In genomic region chr16:20916289-20916688, GRCh38 we compare ENCODE assay signal across 15 cellular contexts.
"Had no signal": no experiment of that assay in that cellular context is flagged by ENCODE, and none has a peak within 500 bp of the region (broad histone marks: within the 10 kb centered on the region; RNA-seq: fewer than 3 reads in every experiment).

No MANE protein-coding gene starts in this region.

- ATAC-seq: activated naive CD4-positive, alpha-beta T cell treated with anti-CD3 and anti-CD28 coated beads, Interleukin-2, amount 50 U/mL, for 72 hours; activated T-cell treated with anti-CD3 and anti-CD28 coated beads, Interleukin-2, amount 50 U/mL, for 4 hours had no signal

- H3K27me3 ChIP-seq: esophagus muscularis mucosa, left lung, ovary, stomach had no signal

- H3K4me3 Mint-ChIP-seq: activated T-cell treated with anti-CD3 and anti-CD28 coated beads, Interleukin-2, amount 50 U/mL, for 4 hours; T-helper 2 cell treated with Interferon-gamma antibody and Interleukin-4, amounts not matched to agents 5 μg/mL and 100 μg/mL, for 36 hours had no signal

- H3K27ac Mint-ChIP-seq: T-helper 2 cell treated with Interferon-gamma antibody and Interleukin-4, amounts not matched to agents 5 μg/mL and 100 μg/mL, for 36 hours had no signal

- DNase-seq: activated CD4-positive, alpha-beta T cell treated with anti-CD3 and anti-CD28 coated beads, Interleukin-2, amount 50 U/mL, for 48 hours; activated effector memory CD4-positive, alpha-beta T cell treated with anti-CD3 and anti-CD28 coated beads, Interleukin-2, amount 50 U/mL, for 16 hours; activated T-cell treated with anti-CD3 and anti-CD28 coated beads, Interleukin-2, amount 50 U/mL, for 4 hours; amniotic stem cell; caudate nucleus; hippocampal formation; left lung; ovary; stimulated activated CD4-positive, alpha-beta T cell treated with anti-CD3 and anti-CD28 coated beads, Interleukin-1b, Interleukin-23, amount 100 ng/mL, for 48 hours; stomach; SW 1271 had no signal

- H3K27ac ChIP-seq: esophagus muscularis mucosa, left lung, ovary, stomach, thoracic aorta had no signal

- H3K36me3 ChIP-seq: left lung, ovary, thoracic aorta had no signal

- H3K9me3 Mint-ChIP-seq: activated naive CD4-positive, alpha-beta T cell treated with anti-CD3 and anti-CD28 coated beads, Interleukin-2, amount 50 U/mL, for 72 hours; activated T-cell treated with anti-CD3 and anti-CD28 coated beads, Interleukin-2, amount 50 U/mL, for 4 hours; T-helper 2 cell treated with Interferon-gamma antibody and Interleukin-4, amounts not matched to agents 5 μg/mL and 100 μg/mL, for 36 hours had no signal

- H3K4me3 ChIP-seq: esophagus muscularis mucosa, left lung, ovary, stomach, thoracic aorta had no signal

- H3K9me3 ChIP-seq: esophagus muscularis mucosa, left lung, ovary, stomach, thoracic aorta had no signal
